In the genomic region with DNA sequence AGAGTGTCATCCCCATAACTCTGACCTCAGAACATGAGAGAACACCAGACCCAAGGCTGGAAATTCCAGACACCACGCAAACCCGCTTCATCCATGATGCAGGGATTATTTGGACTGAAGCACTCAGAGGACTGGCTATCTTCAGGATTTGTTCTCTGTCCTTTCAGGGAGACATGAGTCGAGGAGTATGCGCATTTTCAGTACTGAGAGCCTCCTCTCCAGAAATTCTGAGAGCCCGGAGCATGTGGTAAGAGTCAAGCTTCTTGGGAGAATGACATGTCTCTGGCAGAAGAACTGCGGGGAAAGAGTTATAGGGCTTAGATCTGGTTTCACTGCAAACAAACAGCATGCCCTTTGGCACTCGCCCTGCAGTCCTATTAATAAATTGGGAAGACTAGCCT, we compare ENCODE assay signal across 1 cellular context.
TF ChIP-seq lines count a peak whose summit lies in the region.

No MANE protein-coding gene starts in this region.

TF ChIP-seq in GM23338, 12 proteins besides CTCF, POLR2A, EP300 and RAD21 (continued from another document):
- TF ChIP-seq, protein P1, sequence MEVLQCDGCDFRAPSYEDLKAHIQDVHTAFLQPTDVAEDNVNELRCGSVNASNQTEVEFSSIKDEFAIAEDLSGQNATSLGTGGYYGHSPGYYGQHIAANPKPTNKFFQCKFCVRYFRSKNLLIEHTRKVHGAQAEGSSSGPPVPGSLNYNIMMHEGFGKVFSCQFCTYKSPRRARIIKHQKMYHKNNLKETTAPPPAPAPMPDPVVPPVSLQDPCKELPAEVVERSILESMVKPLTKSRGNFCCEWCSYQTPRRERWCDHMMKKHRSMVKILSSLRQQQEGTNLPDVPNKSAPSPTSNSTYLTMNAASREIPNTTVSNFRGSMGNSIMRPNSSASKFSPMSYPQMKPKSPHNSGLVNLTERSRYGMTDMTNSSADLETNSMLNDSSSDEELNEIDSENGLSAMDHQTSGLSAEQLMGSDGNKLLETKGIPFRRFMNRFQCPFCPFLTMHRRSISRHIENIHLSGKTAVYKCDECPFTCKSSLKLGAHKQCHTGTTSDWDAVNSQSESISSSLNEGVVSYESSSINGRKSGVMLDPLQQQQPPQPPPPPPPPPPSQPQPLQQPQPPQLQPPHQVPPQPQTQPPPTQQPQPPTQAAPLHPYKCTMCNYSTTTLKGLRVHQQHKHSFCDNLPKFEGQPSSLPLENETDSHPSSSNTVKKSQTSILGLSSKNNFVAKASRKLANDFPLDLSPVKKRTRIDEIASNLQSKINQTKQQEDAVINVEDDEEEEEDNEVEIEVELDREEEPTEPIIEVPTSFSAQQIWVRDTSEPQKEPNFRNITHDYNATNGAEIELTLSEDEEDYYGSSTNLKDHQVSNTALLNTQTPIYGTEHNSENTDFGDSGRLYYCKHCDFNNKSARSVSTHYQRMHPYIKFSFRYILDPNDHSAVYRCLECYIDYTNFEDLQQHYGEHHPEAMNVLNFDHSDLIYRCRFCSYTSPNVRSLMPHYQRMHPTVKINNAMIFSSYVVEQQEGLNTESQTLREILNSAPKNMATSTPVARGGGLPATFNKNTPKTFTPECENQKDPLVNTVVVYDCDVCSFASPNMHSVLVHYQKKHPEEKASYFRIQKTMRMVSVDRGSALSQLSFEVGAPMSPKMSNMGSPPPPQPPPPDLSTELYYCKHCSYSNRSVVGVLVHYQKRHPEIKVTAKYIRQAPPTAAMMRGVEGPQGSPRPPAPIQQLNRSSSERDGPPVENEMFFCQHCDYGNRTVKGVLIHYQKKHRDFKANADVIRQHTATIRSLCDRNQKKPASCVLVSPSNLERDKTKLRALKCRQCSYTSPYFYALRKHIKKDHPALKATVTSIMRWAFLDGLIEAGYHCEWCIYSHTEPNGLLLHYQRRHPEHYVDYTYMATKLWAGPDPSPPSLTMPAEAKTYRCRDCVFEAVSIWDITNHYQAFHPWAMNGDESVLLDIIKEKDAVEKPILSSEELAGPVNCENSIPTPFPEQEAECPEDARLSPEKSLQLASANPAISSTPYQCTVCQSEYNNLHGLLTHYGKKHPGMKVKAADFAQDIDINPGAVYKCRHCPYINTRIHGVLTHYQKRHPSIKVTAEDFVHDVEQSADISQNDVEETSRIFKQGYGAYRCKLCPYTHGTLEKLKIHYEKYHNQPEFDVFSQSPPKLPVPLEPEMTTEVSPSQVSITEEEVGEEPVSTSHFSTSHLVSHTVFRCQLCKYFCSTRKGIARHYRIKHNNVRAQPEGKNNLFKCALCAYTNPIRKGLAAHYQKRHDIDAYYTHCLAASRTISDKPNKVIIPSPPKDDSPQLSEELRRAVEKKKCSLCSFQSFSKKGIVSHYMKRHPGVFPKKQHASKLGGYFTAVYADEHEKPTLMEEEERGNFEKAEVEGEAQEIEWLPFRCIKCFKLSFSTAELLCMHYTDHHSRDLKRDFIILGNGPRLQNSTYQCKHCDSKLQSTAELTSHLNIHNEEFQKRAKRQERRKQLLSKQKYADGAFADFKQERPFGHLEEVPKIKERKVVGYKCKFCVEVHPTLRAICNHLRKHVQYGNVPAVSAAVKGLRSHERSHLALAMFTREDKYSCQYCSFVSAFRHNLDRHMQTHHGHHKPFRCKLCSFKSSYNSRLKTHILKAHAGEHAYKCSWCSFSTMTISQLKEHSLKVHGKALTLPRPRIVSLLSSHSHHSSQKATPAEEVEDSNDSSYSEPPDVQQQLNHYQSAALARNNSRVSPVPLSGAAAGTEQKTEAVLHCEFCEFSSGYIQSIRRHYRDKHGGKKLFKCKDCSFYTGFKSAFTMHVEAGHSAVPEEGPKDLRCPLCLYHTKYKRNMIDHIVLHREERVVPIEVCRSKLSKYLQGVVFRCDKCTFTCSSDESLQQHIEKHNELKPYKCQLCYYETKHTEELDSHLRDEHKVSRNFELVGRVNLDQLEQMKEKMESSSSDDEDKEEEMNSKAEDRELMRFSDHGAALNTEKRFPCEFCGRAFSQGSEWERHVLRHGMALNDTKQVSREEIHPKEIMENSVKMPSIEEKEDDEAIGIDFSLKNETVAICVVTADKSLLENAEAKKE (CRISPR knock-in tag; IDR thresholded peaks at IDR 0.05): no peak
- TF ChIP-seq EZH2 (IDR thresholded peaks at IDR 0.05; ENCODE audit: low read depth, unreplicated experiment): no peak
- no peak for TF ChIP-seq ZNF331 (CRISPR knock-in tag; IDR thresholded peaks at IDR 0.05; ENCODE audit: low read depth)
- TF ChIP-seq, protein P2, sequence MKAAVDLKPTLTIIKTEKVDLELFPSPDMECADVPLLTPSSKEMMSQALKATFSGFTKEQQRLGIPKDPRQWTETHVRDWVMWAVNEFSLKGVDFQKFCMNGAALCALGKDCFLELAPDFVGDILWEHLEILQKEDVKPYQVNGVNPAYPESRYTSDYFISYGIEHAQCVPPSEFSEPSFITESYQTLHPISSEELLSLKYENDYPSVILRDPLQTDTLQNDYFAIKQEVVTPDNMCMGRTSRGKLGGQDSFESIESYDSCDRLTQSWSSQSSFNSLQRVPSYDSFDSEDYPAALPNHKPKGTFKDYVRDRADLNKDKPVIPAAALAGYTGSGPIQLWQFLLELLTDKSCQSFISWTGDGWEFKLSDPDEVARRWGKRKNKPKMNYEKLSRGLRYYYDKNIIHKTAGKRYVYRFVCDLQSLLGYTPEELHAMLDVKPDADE (IDR thresholded peaks at IDR 0.05): no peak
- TF ChIP-seq STAT1 (IDR thresholded peaks at IDR 0.05; ENCODE audit: unreplicated experiment): no peak
- no peak for TF ChIP-seq EZH2phosphoT487 (IDR thresholded peaks at IDR 0.05; ENCODE audit: unreplicated experiment)
- no peak for TF ChIP-seq JUNB (IDR thresholded peaks at IDR 0.05; ENCODE audit: unreplicated experiment)
- no peak for TF ChIP-seq NANOG (IDR thresholded peaks at IDR 0.05; ENCODE audit: borderline replicate concordance)
- TF ChIP-seq, protein P3, sequence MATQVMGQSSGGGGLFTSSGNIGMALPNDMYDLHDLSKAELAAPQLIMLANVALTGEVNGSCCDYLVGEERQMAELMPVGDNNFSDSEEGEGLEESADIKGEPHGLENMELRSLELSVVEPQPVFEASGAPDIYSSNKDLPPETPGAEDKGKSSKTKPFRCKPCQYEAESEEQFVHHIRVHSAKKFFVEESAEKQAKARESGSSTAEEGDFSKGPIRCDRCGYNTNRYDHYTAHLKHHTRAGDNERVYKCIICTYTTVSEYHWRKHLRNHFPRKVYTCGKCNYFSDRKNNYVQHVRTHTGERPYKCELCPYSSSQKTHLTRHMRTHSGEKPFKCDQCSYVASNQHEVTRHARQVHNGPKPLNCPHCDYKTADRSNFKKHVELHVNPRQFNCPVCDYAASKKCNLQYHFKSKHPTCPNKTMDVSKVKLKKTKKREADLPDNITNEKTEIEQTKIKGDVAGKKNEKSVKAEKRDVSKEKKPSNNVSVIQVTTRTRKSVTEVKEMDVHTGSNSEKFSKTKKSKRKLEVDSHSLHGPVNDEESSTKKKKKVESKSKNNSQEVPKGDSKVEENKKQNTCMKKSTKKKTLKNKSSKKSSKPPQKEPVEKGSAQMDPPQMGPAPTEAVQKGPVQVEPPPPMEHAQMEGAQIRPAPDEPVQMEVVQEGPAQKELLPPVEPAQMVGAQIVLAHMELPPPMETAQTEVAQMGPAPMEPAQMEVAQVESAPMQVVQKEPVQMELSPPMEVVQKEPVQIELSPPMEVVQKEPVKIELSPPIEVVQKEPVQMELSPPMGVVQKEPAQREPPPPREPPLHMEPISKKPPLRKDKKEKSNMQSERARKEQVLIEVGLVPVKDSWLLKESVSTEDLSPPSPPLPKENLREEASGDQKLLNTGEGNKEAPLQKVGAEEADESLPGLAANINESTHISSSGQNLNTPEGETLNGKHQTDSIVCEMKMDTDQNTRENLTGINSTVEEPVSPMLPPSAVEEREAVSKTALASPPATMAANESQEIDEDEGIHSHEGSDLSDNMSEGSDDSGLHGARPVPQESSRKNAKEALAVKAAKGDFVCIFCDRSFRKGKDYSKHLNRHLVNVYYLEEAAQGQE (IDR thresholded peaks at IDR 0.05; ENCODE audit: unreplicated experiment): no peak
TF ChIP-seq in GM23338: peak in this region for 0.
